ENCODE assay signal across 31 cellular contexts in the genomic region with DNA sequence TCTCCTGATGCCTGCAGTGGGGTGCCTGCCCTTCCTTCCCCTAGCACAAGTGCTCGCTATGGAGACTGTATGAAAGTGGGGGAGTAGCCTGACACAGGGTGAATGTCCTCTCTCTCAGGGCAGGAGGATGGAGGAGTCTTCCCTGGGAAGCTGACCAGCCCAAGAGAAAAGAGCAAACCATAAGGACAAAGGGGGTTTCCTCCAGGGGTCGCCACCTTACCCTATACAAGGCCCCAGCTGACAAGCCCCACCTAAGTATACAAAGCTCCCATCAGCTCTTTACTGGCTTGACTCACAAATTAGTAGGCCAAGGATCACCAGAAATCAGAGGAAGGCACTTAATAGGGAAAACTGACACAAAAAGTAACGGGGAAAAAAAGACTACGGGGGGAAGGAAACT.
"Had no signal": no experiment of that assay in that cellular context is flagged by ENCODE, and none has a peak within 500 bp of the region (broad histone marks: within the 10 kb centered on the region; RNA-seq: fewer than 3 reads in every experiment).

No MANE protein-coding gene starts in this region.

- H3K9me3 ChIP-seq: ascending aorta had no signal

- H3K27ac ChIP-seq: ascending aorta, cardiac muscle cell, VCaP had no signal

- H3K36me3 Mint-ChIP-seq: activated naive CD4-positive, alpha-beta T cell treated with anti-CD3 and anti-CD28 coated beads, Interleukin-2, amount 50 U/mL, for 24 hours; activated naive CD8-positive, alpha-beta T cell treated with anti-CD3 and anti-CD28 coated beads, Interleukin-2, amount 10 ng/mL, durations not matched to agents 7 days and 5 days had no signal

- H3K4me1 ChIP-seq: ascending aorta had no signal

- DNase-seq: activated CD4-positive, alpha-beta T cell treated with anti-CD3 and anti-CD28 coated beads, Interleukin-2, amount 10 ng/mL, durations not matched to agents 24 days and 14 days; activated CD4-positive, alpha-beta T cell treated with anti-CD3 and anti-CD28 coated beads, Interleukin-2, amount 50 U/mL, for 4 hours; activated CD8-positive, alpha-beta T cell treated with anti-CD3 and anti-CD28 coated beads, Interleukin-2, amount 10 ng/mL, durations not matched to agents 7 days and 5 days; activated gamma-delta T cell; activated naive CD4-positive, alpha-beta T cell treated with Interleukin-2 at 50 U/mL for 16 hours; activated naive CD8-positive, alpha-beta T cell treated with anti-CD3 and anti-CD28 coated beads, Interleukin-2, amount 10 ng/mL, durations not matched to agents 7 days and 5 days; activated T-cell treated with anti-CD3 and anti-CD28 coated beads, Interleukin-2, amount 50 U/mL, for 24 hours; amygdala; Karpas-422; KBM-7; MM.1S; MV-4-11; NCI-H1092 treated with DMSO at 0.1 percent for 48 hours; NCI-H1417; NCI-H146; NCI-H187; NCI-H2029 treated with DMSO at 0.1 percent for 48 hours; NCI-H226; NCI-H524 treated with DMSO at 0.1 percent for 48 hours; NK-92 treated with Interleukin-12 subunit alpha and Interleukin-12 subunit beta, amount 100 ng/mL, for 24 hours; Right ventricle myocardium superior; SW 1271; T-helper 1 cell; T-helper 2 cell; T-helper 9 cell had no signal

- H3K4me1 Mint-ChIP-seq: activated CD4-positive, alpha-beta T cell treated with anti-CD3 and anti-CD28 coated beads, Interleukin-2, amount 10 ng/mL, durations not matched to agents 24 days and 14 days; activated naive CD4-positive, alpha-beta T cell treated with anti-CD3 and anti-CD28 coated beads, Interleukin-2, amount 50 U/mL, for 24 hours; activated naive CD8-positive, alpha-beta T cell treated with anti-CD3 and anti-CD28 coated beads, Interleukin-2, amount 10 ng/mL, durations not matched to agents 7 days and 5 days; central memory CD8-positive, alpha-beta T cell had no signal

- H3K36me3 ChIP-seq: cardiac muscle cell had no signal

- H3K4me3 ChIP-seq: ascending aorta, cardiac muscle cell had no signal

- H3K9me3 Mint-ChIP-seq: activated CD4-positive, alpha-beta T cell treated with anti-CD3 and anti-CD28 coated beads, Interleukin-2, amount 10 ng/mL, durations not matched to agents 24 days and 14 days; activated naive CD4-positive, alpha-beta T cell treated with anti-CD3 and anti-CD28 coated beads, Interleukin-2, amount 50 U/mL, for 24 hours; activated naive CD8-positive, alpha-beta T cell treated with anti-CD3 and anti-CD28 coated beads, Interleukin-2, amount 10 ng/mL, durations not matched to agents 7 days and 5 days; activated T-cell treated with anti-CD3 and anti-CD28 coated beads, Interleukin-2, amount 50 U/mL, for 24 hours; activated T-helper 2 cell treated with anti-CD3 and anti-CD28 coated beads, Interferon-gamma antibody, Interleukin-2, Interleukin-4, amounts not matched to agents 10 μg/mL and 5 μg/mL and 100 μg/mL, durations not matched to agents 14 hours and 24 hours and 36 hours; central memory CD8-positive, alpha-beta T cell had no signal

- H3K27me3 ChIP-seq: ascending aorta had no signal

- H3K27me3 Mint-ChIP-seq: activated CD4-positive, alpha-beta T cell treated with anti-CD3 and anti-CD28 coated beads, Interleukin-2, amount 10 ng/mL, durations not matched to agents 24 days and 14 days; activated naive CD4-positive, alpha-beta T cell treated with anti-CD3 and anti-CD28 coated beads, Interleukin-2, amount 50 U/mL, for 24 hours; activated naive CD8-positive, alpha-beta T cell treated with anti-CD3 and anti-CD28 coated beads, Interleukin-2, amount 10 ng/mL, durations not matched to agents 7 days and 5 days; activated T-cell treated with anti-CD3 and anti-CD28 coated beads, Interleukin-2, amount 50 U/mL, for 24 hours; central memory CD8-positive, alpha-beta T cell had no signal

- H3K27ac Mint-ChIP-seq: activated CD4-positive, alpha-beta T cell treated with anti-CD3 and anti-CD28 coated beads, Interleukin-2, amount 10 ng/mL, durations not matched to agents 24 days and 14 days; activated CD8-positive, alpha-beta T cell treated with anti-CD3 and anti-CD28 coated beads, Interleukin-2, amount 10 ng/mL, durations not matched to agents 7 days and 5 days; activated naive CD4-positive, alpha-beta T cell treated with anti-CD3 and anti-CD28 coated beads, Interleukin-2, amount 50 U/mL, for 24 hours; activated naive CD8-positive, alpha-beta T cell treated with anti-CD3 and anti-CD28 coated beads, Interleukin-2, amount 10 ng/mL, durations not matched to agents 7 days and 5 days; activated T-cell treated with anti-CD3 and anti-CD28 coated beads, Interleukin-2, amount 50 U/mL, for 24 hours; activated T-helper 2 cell treated with anti-CD3 and anti-CD28 coated beads, Interferon-gamma antibody, Interleukin-2, Interleukin-4, amounts not matched to agents 10 μg/mL and 5 μg/mL and 100 μg/mL, durations not matched to agents 14 hours and 24 hours and 36 hours had no signal

- H3K4me3 Mint-ChIP-seq: activated CD4-positive, alpha-beta T cell treated with anti-CD3 and anti-CD28 coated beads, Interleukin-2, amount 10 ng/mL, durations not matched to agents 24 days and 14 days; activated CD8-positive, alpha-beta T cell treated with anti-CD3 and anti-CD28 coated beads, Interleukin-2, amount 10 ng/mL, durations not matched to agents 7 days and 5 days; activated naive CD4-positive, alpha-beta T cell treated with anti-CD3 and anti-CD28 coated beads, Interleukin-2, amount 50 U/mL, for 24 hours; activated naive CD8-positive, alpha-beta T cell treated with anti-CD3 and anti-CD28 coated beads, Interleukin-2, amount 10 ng/mL, durations not matched to agents 7 days and 5 days; activated T-cell treated with anti-CD3 and anti-CD28 coated beads, Interleukin-2, amount 50 U/mL, for 24 hours; central memory CD8-positive, alpha-beta T cell had no signal
